24 cellular contexts compared by ENCODE assay signal in genomic region chr17:12631076-12631475, GRCh38. TPM values are rescaled to one million over a fixed set of nuclear protein-coding genes. Genes with fewer than 3 reads are reported as not detected.
DNase-seq lines count a peak whose midpoint lies in the region; ATAC-seq, FAIRE-seq and TF ChIP-seq lines count a peak whose summit lies in the region.
"Had no signal": no experiment of that assay in that cellular context is flagged by ENCODE, and none has a peak within 500 bp of the region (broad histone marks: within the 10 kb centered on the region; RNA-seq: fewer than 3 reads in every experiment).

No MANE protein-coding gene starts in this region.

- peak overlapping the region; percentile 45 to 66; a peak in 3 of 4 replicates for H4K8ac ChIP-seq in IMR-90 (ENCODE audit: low read depth in 2 of 2, low read length in 2 of 2)

- TF ChIP-seq RAD21 in A549 (conservative IDR thresholded peaks at IDR 0.05 in 1 of 2, IDR thresholded peaks at IDR 0.05 in 1 of 2) (no peak), IMR-90 (IDR thresholded peaks at IDR 0.05; ENCODE audit: low read length) (no peak)

- peak overlapping the region; percentile 95 for H2BK20ac ChIP-seq in IMR-90 (ENCODE audit: low read depth, low read length)

- no peak for TF ChIP-seq EP300 in A549 (IDR thresholded peaks at IDR 0.05)
- TF ChIP-seq EP300 in esophagus muscularis mucosa (IDR thresholded peaks at IDR 0.05), result no peak

- no peaks in the 10 kb centered on the region for H3K9me1 ChIP-seq in IMR-90 (ENCODE audit: insufficient read depth, low read length)

- CTCF ChIA-PET in A549 (lab: Yijun Ruan, JAX), result interaction anchor here (0.5 to 1.9 kb wide), 3 partner anchors 12 to 373 kb away, joined by 3 to 5 read pairs (median 3); no protein-coding TSS in a partner anchor
- CTCF ChIA-PET in IMR-90 (lab: Yijun Ruan, JAX), result no interaction called here

- H4K20me1 ChIP-seq in IMR-90 (ENCODE audit: insufficient read depth, low read length), result no peaks in the 10 kb centered on the region

- H3K4me2 ChIP-seq in A549 (0 out of 3 replicates have a peak overlapping the region, but pooled peaks have one; percentile 6), IMR-90 (ENCODE audit: low read depth, low read length) (no peak overlapping the region)
- H3K4me2 ChIP-seq: SK-N-SH had no signal

- 0 out of 2 replicates have a peak overlapping the region, but pooled peaks have one; percentile 34 for H3K14ac ChIP-seq in IMR-90 (replicated peaks; ENCODE audit: low read depth, low read length)

- no peak overlapping the region for H3K56ac ChIP-seq in IMR-90 (ENCODE audit: extremely low read depth, insufficient read depth, low read length)

- peak overlapping the region; percentile 92; the same call in 1 of the 2 replicates for H3K18ac ChIP-seq in IMR-90 (ENCODE audit: low read depth, low read length)

- no peak overlapping the region for H3K23ac ChIP-seq in IMR-90 (ENCODE audit: low read depth, low read length)

- dilution Hi-C loops in IMR-90 (cut with HindIII; ENCODE audit: low sequenced_read_pairs, unreplicated experiment), result no loop called here

- H3K4me1 ChIP-seq in A549 (peaks cover 37% of the 10 kb centered on the region), IMR-90 (ENCODE audit: control insufficient read depth, insufficient read depth, low read length) (peaks cover 8% of the 10 kb centered on the region), esophagus muscularis mucosa (peaks cover 4 to 27% (median 21%) of the 10 kb centered on the region in 4 donors)
- H3K4me1 ChIP-seq: Caco-2, prostate gland had no signal

- H2AK5ac ChIP-seq in IMR-90 (ENCODE audit: low read depth, low read length), result no peak overlapping the region

- intact Hi-C loops in IMR-90 (cut with micrococcal nuclease), result no loop called here
- intact Hi-C loops in esophagus muscularis mucosa (cut with DNase I), result no loop called here
- intact Hi-C loops in posterior cingulate gyrus (cut with DNase I), result no loop called here

- peaks cover 0 to 4% of the 10 kb centered on the region in 2 experiments; a peak in 1 of 4 replicates for H3K79me1 ChIP-seq in IMR-90 (ENCODE audit: low read depth in 1 of 2, low read length in 2 of 2)

- no TSS peak for BruUV-seq in IMR-90 (replicated peaks; lab: Mats Ljungman, UMichigan)

- H3K36me3 ChIP-seq in IMR-90 (ENCODE audit: control insufficient read depth, insufficient read depth, low read length) (no peaks in the 10 kb centered on the region), esophagus muscularis mucosa (no peaks in the 10 kb centered on the region)
- H3K36me3 ChIP-seq: prostate gland, tibial nerve had no signal

- H3K9me3 ChIP-seq in A549 (peaks cover 6% of the 10 kb centered on the region; the same call in 1 of the 3 replicates), IMR-90 (ENCODE audit: control insufficient read depth, insufficient read depth, low read length) (no peaks in the 10 kb centered on the region), esophagus muscularis mucosa (no peaks in the 10 kb centered on the region)
- H3K9me3 ChIP-seq: Caco-2, prostate gland, SK-N-SH, tibial nerve had no signal

- H3K4me3 ChIP-seq in A549 (no peak overlapping the region), IMR-90 (ENCODE audit: insufficient read depth, low read depth, low read length) (no peak overlapping the region), esophagus muscularis mucosa (no peak overlapping the region)
- H3K4me3 ChIP-seq: prostate gland, tibial nerve had no signal

- no peak for DNase-seq in A549 (ENCODE audit: low read depth in 1 of 2, low spot score in 1 of 2)
- peak; percentile 43 for DNase-seq in IMR-90
- DNase-seq in esophagus muscularis mucosa (ENCODE audit: extremely low spot score), result no peak
- peak in 7 of 10 donors; percentile 17 to 90 (median 56) for DNase-seq in posterior cingulate gyrus
- no peak for DNase-seq in activated CD4-positive, CD25-positive, alpha-beta regulatory T cell treated with anti-CD3 and anti-CD28 coated beads, Interleukin-2, amount 50 U/mL, for 72 hours
- DNase-seq: activated naive CD8-positive, alpha-beta T cell treated with anti-CD3 and anti-CD28 coated beads for 36 hours; activated T-cell treated with anti-CD3 and anti-CD28 coated beads for 4 hours; C1 segment of cervical spinal cord; Caco-2; head of caudate nucleus; left cardiac atrium; NCI-H446; SK-N-SH; stimulated activated naive CD4-positive, alpha-beta T cell treated with Interleukin-2 at 50 U/mL for 16 hours; T-helper 17 cell had no signal

- H3K9ac ChIP-seq in IMR-90 (ENCODE audit: low read depth, low read length), result no peak overlapping the region
- H3K9ac ChIP-seq: SK-N-SH had no signal

- H2BK5ac ChIP-seq in IMR-90 (ENCODE audit: low read depth, low read length, poor library complexity, severe bottlenecking), result peak overlapping the region; percentile 35

- in situ Hi-C loops in IMR-90 (cut with MboI; ENCODE audit: low sequenced_read_pairs), result no loop called here

- no peak overlapping the region for H2AFZ ChIP-seq in IMR-90 (replicated peaks; ENCODE audit: low read length, poor library complexity)

- no peak for TF ChIP-seq POLR2A in A549 (IDR thresholded peaks at IDR 0.05; ENCODE audit: low read length)
- TF ChIP-seq POLR2A in IMR-90 (IDR thresholded peaks at IDR 0.05; ENCODE audit: low read depth, low read length), result no peak
- no peak for TF ChIP-seq POLR2A in esophagus muscularis mucosa (IDR thresholded peaks at IDR 0.05; ENCODE audit: low read depth)

- H2AK9ac ChIP-seq in IMR-90 (replicated peaks; ENCODE audit: low read depth, low read length, poor library complexity), result no peak overlapping the region

- H3K27me3 ChIP-seq in IMR-90 (ENCODE audit: control insufficient read depth, insufficient read depth, low read length) (no peaks in the 10 kb centered on the region), esophagus muscularis mucosa (no peaks in the 10 kb centered on the region)
- H3K27me3 ChIP-seq: tibial nerve had no signal

- peak overlapping the region; percentile 79 for H2BK120ac ChIP-seq in IMR-90 (ENCODE audit: low read depth, low read length)

- peak overlapping the region; percentile 95; the same call in 2 of the 3 replicates for H2BK15ac ChIP-seq in IMR-90 (ENCODE audit: low read depth, low read length)

- POLR2A ChIA-PET in A549 (lab: Yijun Ruan, JAX) (no interaction called here), IMR-90 (lab: Charles Lee; ENCODE audit: unreplicated experiment) (no interaction called here)

- peak overlapping the region; percentile 39; the same call in 1 of the 2 replicates for H4K5ac ChIP-seq in IMR-90 (ENCODE audit: low read depth, low read length)

- ATAC-seq in A549 (no peak), IMR-90 (ENCODE audit: low read depth) (no peak), GM18519 (IDR thresholded peaks at IDR 0.05; ENCODE audit: low FRiP score, unreplicated experiment) (no peak), GM18511 (IDR thresholded peaks at IDR 0.05; ENCODE audit: unreplicated experiment) (no peak), HG03045 (IDR thresholded peaks at IDR 0.05; ENCODE audit: unreplicated experiment) (no peak)
- ATAC-seq: HCT116, HepG2, left cardiac atrium, T-helper 17 cell had no signal

- H4K91ac ChIP-seq in IMR-90 (ENCODE audit: insufficient read depth, low read depth, low read length), result peak overlapping the region; percentile 44; the same call in 1 of the 2 replicates

- TF ChIP-seq CTCF in A549 (IDR thresholded peaks at IDR 0.05) (no peak), IMR-90 (conservative IDR thresholded peaks at IDR 0.05; ENCODE audit: low read depth, low read length) (no peak), esophagus muscularis mucosa (IDR thresholded peaks at IDR 0.05) (no peak)

- no peak for FAIRE-seq in A549 (lab: Jason Lieb, UNC)
- FAIRE-seq: GM18507, HepG2 had no signal

- 86% methylated on average over 6 of the region's 6 CpGs for WGBS in A549 (ENCODE audit: missing lambda C conversion rate)
- WGBS in IMR-90 (ENCODE audit: extremely low coverage in 2 of 2, insufficient read length in 1 of 2), 2 experiments, result 80% methylated on average over 1 of the region's 6 CpGs; no CpG with 5 or more reads in 1 of the 2 experiments
- WGBS in esophagus muscularis mucosa, result 52% methylated on average over 6 of the region's 6 CpGs

- H3K4ac ChIP-seq in IMR-90 (ENCODE audit: low read depth, low read length), result peak overlapping the region; percentile 51

- peak overlapping the region; percentile 82 to 88; a peak in 5 of 6 replicates for H3K27ac ChIP-seq in A549
- no peak overlapping the region for H3K27ac ChIP-seq in IMR-90 (ENCODE audit: insufficient read depth, low read length)
- peak overlapping the region; percentile 15 to 50 (median 39) for H3K27ac ChIP-seq in esophagus muscularis mucosa (replicated peaks in 1 of 4)
- H3K27ac ChIP-seq: prostate gland had no signal

TF ChIP-seq in A549, 52 proteins besides CTCF, POLR2A, EP300 and RAD21 (continues in another document):
- TF ChIP-seq HEYL (CRISPR knock-in tag; IDR thresholded peaks at IDR 0.05) (no peak), CBX2 (IDR thresholded peaks at IDR 0.05; ENCODE audit: borderline replicate concordance, low read depth) (no peak)

TF ChIP-seq in IMR-90, 13 proteins besides CTCF, POLR2A, EP300 and RAD21:
- TF ChIP-seq ELK1 (IDR thresholded peaks at IDR 0.05; ENCODE audit: borderline replicate concordance, low read depth, low read length), result no peak

RNA-seq across cellular contexts. Expression of gene MYOCD, which starts 34.6 kb away (rescaled TPM):
- polyA plus RNA-seq in A549 (2011; rRNA removed), result 8.6 and 12.4 TPM in 2 replicates
- 2.3 and 3.9 TPM in 2 replicates for polyA plus RNA-seq in A549 (2012; cell fraction: cytosol; rRNA removed)
- 5.8 and 7.1 TPM in 2 replicates for polyA plus RNA-seq in A549 (2012; cell fraction: nucleus; rRNA removed)
- polyA plus RNA-seq in A549 (2017; fragmentation: RNase III; extraction: RNeasy Plus Mini Kit Qiagen cat#74134 plus additional on column Dnase treatment), result 7.1 to 14.2 TPM (median 12.5 TPM) in 3 replicates
- polyA minus RNA-seq in A549 (2011; rRNA and poly(A)+ RNA removed), result 19.9 and 22.4 TPM in 2 replicates
- 19.7 and 20.1 TPM in 2 replicates for total RNA-seq in IMR-90 (2012; rRNA removed)
- polyA plus RNA-seq in IMR-90 (2012; rRNA removed), result 10.6 and 12.4 TPM in 2 replicates
- 5.4 TPM in 2 replicates for polyA plus RNA-seq in IMR-90 (2012; cell fraction: cytosol; rRNA removed)
- 8.7 and 10.9 TPM in 2 replicates for polyA plus RNA-seq in IMR-90 (2012; cell fraction: nucleus; rRNA removed; ENCODE audit: low replicate concordance)
- total RNA-seq in esophagus muscularis mucosa, result 100 to 1,000 TPM in 3 of 4 donors, 10 to 100 TPM in 1; 96.2 to 211 (median 124) TPM
- total RNA-seq: activated naive CD8-positive, alpha-beta T cell treated with anti-CD3 and anti-CD28 coated beads for 36 hours; HepG2; LHCN-M2; T-helper 17 cell had no signal
- polyA plus RNA-seq: HepG2, SK-N-SH had no signal

Comparison
In these comparisons a context has a peak if more than half of its experiments do, and no peak if none do; other contexts are left out.
1. DNase-seq: peak in IMR-90 (single experiment) and posterior cingulate gyrus (7 of 10); none in A549 (0 of 2), esophagus muscularis mucosa (single experiment) and activated CD4-positive, CD25-positive, alpha-beta regulatory T cell treated with anti-CD3 and anti-CD28 coated beads, Interleukin-2, amount 50 U/mL, for 72 hours (single experiment).